In the genomic region with DNA sequence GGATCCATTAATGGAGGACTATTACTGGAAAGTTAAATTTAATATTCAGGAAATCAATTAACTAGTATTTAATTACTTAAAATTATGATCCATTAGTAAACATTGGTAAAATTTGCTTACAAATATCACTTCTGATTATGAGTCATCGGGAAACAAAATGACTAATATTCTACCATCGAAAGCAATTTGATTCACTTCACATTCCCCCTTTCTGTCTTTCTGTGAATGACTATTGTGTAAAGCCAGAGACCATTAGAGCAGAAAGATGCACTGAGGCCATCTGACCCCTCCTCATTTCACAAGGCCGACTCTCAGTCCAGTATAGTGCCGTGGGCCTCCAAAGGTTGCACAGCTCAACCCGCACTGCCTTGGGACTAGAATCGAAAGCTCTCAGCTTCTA, we compare ENCODE assay signal across 25 cellular contexts.
"Had no signal": no experiment of that assay in that cellular context is flagged by ENCODE, and none has a peak within 500 bp of the region (broad histone marks: within the 10 kb centered on the region; RNA-seq: fewer than 3 reads in every experiment).

No MANE protein-coding gene starts in this region.

- FAIRE-seq: colon, small intestine, urothelium cell line had no signal

- H3K36me3 ChIP-seq: gastroesophageal sphincter, lower lobe of right lung, prostate gland, thoracic aorta, tibial nerve, upper lobe of left lung had no signal

- H3K4me3 ChIP-seq: dorsolateral prefrontal cortex, gastroesophageal sphincter, lower lobe of right lung, prostate gland, thoracic aorta, tibial nerve, upper lobe of left lung had no signal

- H3K27me3 ChIP-seq: tibial nerve, upper lobe of left lung had no signal

- H3K27ac ChIP-seq: dorsolateral prefrontal cortex, epithelial cell of prostate, gastroesophageal sphincter, lower lobe of right lung, prostate gland, thoracic aorta, tibial nerve, upper lobe of left lung had no signal

- ATAC-seq: esophagus mucosa; gastroesophageal sphincter; left ventricle myocardium superior; lower lobe of right lung; naive thymus-derived CD8-positive, alpha-beta T cell; right cardiac atrium; stimulated activated naive B cell treated with anti-CD40 and anti-IgM and Interleukin-4, amounts not matched to agents 10 μg/mL and 1 μg/mL and 100 μg/mL, for 72 hours had no signal

- H3K9me3 ChIP-seq: gastroesophageal sphincter, lower lobe of right lung, prostate gland, thoracic aorta, tibial nerve, upper lobe of left lung had no signal

- H3K4me1 ChIP-seq: gastroesophageal sphincter, lower lobe of right lung, prostate gland, upper lobe of left lung had no signal

- DNase-seq: dorsolateral prefrontal cortex; effector CD4-positive, alpha-beta T cell; foreskin fibroblast; hypothalamus; immature natural killer cell; islet precursor cell; left ventricle myocardium superior; lower lobe of right lung; naive thymus-derived CD8-positive, alpha-beta T cell; nephron progenitor cell; nucleus accumbens; right cardiac atrium; small intestine; stimulated activated CD4-positive, alpha-beta T cell treated with anti-CD3 and anti-CD28 coated beads, Interleukin-15, amount 100 ng/mL, for 24 hours; stimulated activated CD4-positive, alpha-beta T cell treated with anti-CD3 and anti-CD28 coated beads, Interleukin-2, amount 100 ng/mL, for 48 hours; stimulated activated naive B cell treated with anti-CD40 and anti-IgM and Interleukin-4, amounts not matched to agents 10 μg/mL and 1 μg/mL and 100 μg/mL, for 72 hours; upper lobe of left lung had no signal
